Comparison of ENCODE assay signal across 22 cellular contexts in genomic region chr15:62791694-62792093, GRCh38.
"Had no signal": no experiment of that assay in that cellular context is flagged by ENCODE, and none has a peak within 500 bp of the region (broad histone marks: within the 10 kb centered on the region; RNA-seq: fewer than 3 reads in every experiment).

No MANE protein-coding gene starts in this region.

- H3K4me2 ChIP-seq: neural progenitor cell had no signal

- H3K27me3 ChIP-seq: esophagus squamous epithelium, gastrocnemius medialis, neural progenitor cell, sigmoid colon, upper lobe of right lung had no signal

- H3K4me3 ChIP-seq: esophagus squamous epithelium, gastrocnemius medialis, lower lobe of right lung, neural progenitor cell, sigmoid colon, thoracic aorta, upper lobe of right lung had no signal

- H3K9ac ChIP-seq: neural progenitor cell had no signal

- H3K36me3 ChIP-seq: esophagus squamous epithelium, gastrocnemius medialis, lower lobe of right lung, neural progenitor cell, upper lobe of right lung, WERI-Rb-1 had no signal

- H3K9me3 ChIP-seq: esophagus squamous epithelium, gastrocnemius medialis, lower lobe of right lung, sigmoid colon, thoracic aorta, upper lobe of right lung had no signal

- H2AFZ ChIP-seq: neural progenitor cell had no signal

- ATAC-seq: activated CD8-positive, alpha-beta T cell treated with anti-CD3 and anti-CD28 coated beads, Interleukin-2, amount 10 ng/mL, durations not matched to agents 7 days and 5 days; gastrocnemius medialis; left lobe of liver; lower lobe of right lung; naive thymus-derived CD4-positive, alpha-beta T cell; upper lobe of right lung had no signal

- H3K4me1 ChIP-seq: esophagus squamous epithelium, gastrocnemius medialis, lower lobe of right lung, upper lobe of right lung had no signal

- DNase-seq: activated CD4-positive, alpha-beta T cell treated with anti-CD3 and anti-CD28 coated beads for 1 hour; activated CD4-positive, alpha-beta T cell treated with anti-CD3 and anti-CD28 coated beads, Interleukin-2, amount 50 U/mL, for 1 hour; activated CD8-positive, alpha-beta T cell treated with anti-CD3 and anti-CD28 coated beads, Interleukin-2, amount 10 ng/mL, durations not matched to agents 7 days and 5 days; activated gamma-delta T cell treated with Interleukin-2 at 50 U/mL for 16 hours; aorta; cortex of kidney; endodermal cell; esophagus squamous epithelium; gastrocnemius medialis; head of caudate nucleus; kidney; lower lobe of right lung; naive thymus-derived CD4-positive, alpha-beta T cell; retina; sigmoid colon; stimulated activated CD4-positive, alpha-beta T cell treated with anti-CD3 and anti-CD28 coated beads, Interleukin-2, amount 100 ng/mL, for 48 hours; stimulated activated naive CD4-positive, alpha-beta T cell; upper lobe of right lung; WERI-Rb-1 had no signal

- H3K27ac ChIP-seq: esophagus squamous epithelium, gastrocnemius medialis, lower lobe of right lung, neural progenitor cell, sigmoid colon, thoracic aorta, upper lobe of right lung, WERI-Rb-1 had no signal
